ENCODE assay signal across 8 cellular contexts in genomic region chr5:120464627-120465280, GRCh38. TPM values are rescaled to one million over a fixed set of nuclear protein-coding genes. Genes with fewer than 3 reads are reported as not detected.
DNase-seq lines count a peak whose midpoint lies in the region; ATAC-seq and TF ChIP-seq lines count a peak whose summit lies in the region.

No MANE protein-coding gene starts in this region.

- H3K36me3 ChIP-seq in prostate gland, result no peaks in the 10 kb centered on the region

- under 1% methylated on average over 24 of the region's 24 CpGs for WGBS in prostate gland

- intact Hi-C loops in left ventricle myocardium superior (cut with micrococcal nuclease) (no loop called here), prostate gland (cut with DNase I) (loop anchor here (10.0 kb wide), 1 partner anchor 410 kb away; no protein-coding TSS in a partner anchor)

- no peak overlapping the region for H3K27ac Mint-ChIP-seq in activated naive CD8-positive, alpha-beta T cell treated with anti-CD3 and anti-CD28 coated beads, Interleukin-2, amount 50 U/mL, for 24 hours

- H3K9me3 ChIP-seq in prostate gland, result no peaks in the 10 kb centered on the region

- DNase-seq in COLO668 (lab: John Stamatoyannopoulos, UW; ENCODE audit: unreplicated experiment), result peak; percentile 9
- DNase-seq in HK-2 (ENCODE audit: unreplicated experiment), result peak; percentile 5
- DNase-seq in activated naive CD8-positive, alpha-beta T cell treated with anti-CD3 and anti-CD28 coated beads, Interleukin-2, amount 50 U/mL, for 24 hours, result no peak
- peak; percentile 74 for DNase-seq in left ventricle myocardium superior
- DNase-seq in prostate gland (ENCODE audit: low spot score), result peak; percentile 31
- no peak for DNase-seq in AML-193 (lab: John Stamatoyannopoulos, UW)
- DNase-seq in NCI-H1694 (lab: John Stamatoyannopoulos, UW), result no peak

- TF ChIP-seq POLR2A in prostate gland (IDR thresholded peaks at IDR 0.05), result no peak

- peak overlapping the region; percentile 55 for H3K4me3 Mint-ChIP-seq in activated naive CD8-positive, alpha-beta T cell treated with anti-CD3 and anti-CD28 coated beads, Interleukin-2, amount 50 U/mL, for 24 hours

- H3K4me1 Mint-ChIP-seq in activated naive CD8-positive, alpha-beta T cell treated with anti-CD3 and anti-CD28 coated beads, Interleukin-2, amount 50 U/mL, for 24 hours, result peaks cover 8% of the 10 kb centered on the region

- peak; percentile 20 for ATAC-seq in activated naive CD8-positive, alpha-beta T cell treated with anti-CD3 and anti-CD28 coated beads, Interleukin-2, amount 50 U/mL, for 24 hours
- ATAC-seq in left ventricle myocardium superior (peak; percentile 81), HG02970 (IDR thresholded peaks at IDR 0.05; ENCODE audit: low FRiP score, unreplicated experiment) (no peak)

- no peaks in the 10 kb centered on the region for H3K9me3 Mint-ChIP-seq in activated naive CD8-positive, alpha-beta T cell treated with anti-CD3 and anti-CD28 coated beads, Interleukin-2, amount 50 U/mL, for 24 hours

- peak overlapping the region; percentile 40 to 53 for H3K4me3 ChIP-seq in prostate gland

- H3K27me3 ChIP-seq in prostate gland (replicated peaks; ENCODE audit: insufficient read depth), result no peaks in the 10 kb centered on the region

- peak overlapping the region; percentile 22 to 75 for H3K27ac ChIP-seq in prostate gland

- no peaks in the 10 kb centered on the region for H3K36me3 Mint-ChIP-seq in activated naive CD8-positive, alpha-beta T cell treated with anti-CD3 and anti-CD28 coated beads, Interleukin-2, amount 50 U/mL, for 24 hours (ENCODE audit: low read depth)

- H3K27me3 Mint-ChIP-seq in activated naive CD8-positive, alpha-beta T cell treated with anti-CD3 and anti-CD28 coated beads, Interleukin-2, amount 50 U/mL, for 24 hours, result peaks cover 35% of the 10 kb centered on the region

- no peaks in the 10 kb centered on the region for H3K4me1 ChIP-seq in prostate gland (replicated peaks)

- no peak for TF ChIP-seq CTCF in prostate gland (IDR thresholded peaks at IDR 0.05)

RNA-seq across cellular contexts. Expression of gene PRR16, which starts 0.7 kb away (rescaled TPM):
- total RNA-seq in left ventricle myocardium superior (12.9 TPM), prostate gland (10 to 100 TPM in 1 of 2 donors, 1 to 10 TPM in 1; 3.5 to 13.4 TPM)

Comparison
In these comparisons a context has a peak if more than half of its experiments do, and no peak if none do; other contexts are left out.
1. DNase-seq: peak in COLO668 (single experiment), HK-2 (single experiment), left ventricle myocardium superior (single experiment) and prostate gland (single experiment); none in activated naive CD8-positive, alpha-beta T cell treated with anti-CD3 and anti-CD28 coated beads, Interleukin-2, amount 50 U/mL, for 24 hours (single experiment), AML-193 (0 of 2) and NCI-H1694 (single experiment).